ENCODE assay signal across 14 cellular contexts in genomic region chr20:51376121-51376520, GRCh38.
DNase-seq lines count a peak whose midpoint lies in the region; ATAC-seq and TF ChIP-seq lines count a peak whose summit lies in the region.
"Had no signal": no experiment of that assay in that cellular context is flagged by ENCODE, and none has a peak within 500 bp of the region (broad histone marks: within the 10 kb centered on the region; RNA-seq: fewer than 3 reads in every experiment).

No MANE protein-coding gene starts in this region.

- no peaks in the 10 kb centered on the region for H3K9me3 Mint-ChIP-seq in progenitor cell of endocrine pancreas (ENCODE audit: low read depth)
- H3K9me3 Mint-ChIP-seq: CD8-positive, alpha-beta T cell had no signal

- peaks cover 18% of the 10 kb centered on the region for H3K4me1 Mint-ChIP-seq in progenitor cell of endocrine pancreas (ENCODE audit: low read depth)

- TF ChIP-seq POLR2A in erythroblast (IDR thresholded peaks at IDR 0.05; ENCODE audit: low read length): peak; percentile 25

- no peak overlapping the region for H3K4me3 Mint-ChIP-seq in progenitor cell of endocrine pancreas (ENCODE audit: low read depth)
- H3K4me3 Mint-ChIP-seq: B cell; CD8-positive, alpha-beta T cell had no signal

- no peaks in the 10 kb centered on the region for H3K36me3 Mint-ChIP-seq in progenitor cell of endocrine pancreas (ENCODE audit: insufficient read depth)

- DNase-seq in CMK (ENCODE audit: low read depth) (peak; percentile 26), OCI-M1 (lab: John Stamatoyannopoulos, UW) (peak; percentile 17), erythroblast (lab: John Stamatoyannopoulos, UW) (peak; percentile 50 to 77), progenitor cell of endocrine pancreas (ENCODE audit: low spot score, unreplicated experiment) (no peak), NCI-H187 treated with DMSO at 0.1 percent for 48 hours (lab: John Stamatoyannopoulos, UW) (no peak), NCI-H774 (lab: John Stamatoyannopoulos, UW) (no peak)
- DNase-seq: CD8-positive, alpha-beta T cell; DND-41; GOT3; NCI-H187; NCI-H526 treated with DMSO at 0.1 percent for 48 hours; SHP77 treated with DMSO at 0.1 percent for 48 hours had no signal

- ATAC-seq in HG02571 (IDR thresholded peaks at IDR 0.05; ENCODE audit: unreplicated experiment): no peak
- ATAC-seq: CD8-positive, alpha-beta T cell had no signal

- H3K27ac Mint-ChIP-seq in progenitor cell of endocrine pancreas: peak overlapping the region; percentile 34
- H3K27ac Mint-ChIP-seq: B cell; CD8-positive, alpha-beta T cell had no signal

- H3K27me3 Mint-ChIP-seq in progenitor cell of endocrine pancreas: peaks cover 14% of the 10 kb centered on the region

- no peak for TF ChIP-seq CTCF in progenitor cell of endocrine pancreas (IDR thresholded peaks at IDR 0.05; ENCODE audit: unreplicated experiment)

Comparison
In these comparisons a context has a peak if more than half of its experiments do, and no peak if none do; other contexts are left out.
1. DNase-seq: peak in CMK (single experiment), OCI-M1 (single experiment) and erythroblast (2 of 2); none in progenitor cell of endocrine pancreas (single experiment), NCI-H187 treated with DMSO at 0.1 percent for 48 hours (single experiment) and NCI-H774 (single experiment).